ENCODE assay signal across 20 cellular contexts in genomic region chr1:245583575-245584330, GRCh38.
DNase-seq lines count a peak whose midpoint lies in the region; ATAC-seq and TF ChIP-seq lines count a peak whose summit lies in the region.
"Had no signal": no experiment of that assay in that cellular context is flagged by ENCODE, and none has a peak within 500 bp of the region (broad histone marks: within the 10 kb centered on the region; RNA-seq: fewer than 3 reads in every experiment).

No MANE protein-coding gene starts in this region.

- peak overlapping the region; percentile 29; the same call in 1 of the 2 replicates for H3K27ac Mint-ChIP-seq in HFFc6
- H3K27ac Mint-ChIP-seq: activated CD8-positive, alpha-beta memory T cell treated with anti-CD3 and anti-CD28 coated beads, Interleukin-2, amount 10 ng/mL, durations not matched to agents 7 days and 5 days; naive thymus-derived CD8-positive, alpha-beta T cell had no signal

- no peaks in the 10 kb centered on the region for H3K9me3 Mint-ChIP-seq in HFFc6

- no peaks in the 10 kb centered on the region for H3K9me2 ChIP-seq in hepatocyte (replicated peaks; ENCODE audit: insufficient read depth)

- no peak overlapping the region for H3K4me3 ChIP-seq in hepatocyte
- H3K4me3 ChIP-seq: coronary artery, gastroesophageal sphincter, SJSA1, tibial nerve had no signal

- H3K4me1 Mint-ChIP-seq in HFFc6 (ENCODE audit: low read depth) = peaks cover 18% of the 10 kb centered on the region
- H3K4me1 Mint-ChIP-seq: activated CD8-positive, alpha-beta memory T cell treated with anti-CD3 and anti-CD28 coated beads, Interleukin-2, amount 10 ng/mL, durations not matched to agents 7 days and 5 days; naive thymus-derived CD8-positive, alpha-beta T cell had no signal

- ATAC-seq in HG02763 (IDR thresholded peaks at IDR 0.05; ENCODE audit: unreplicated experiment) = no peak
- ATAC-seq in GM21825 (IDR thresholded peaks at IDR 0.05; ENCODE audit: unreplicated experiment) = no peak
- ATAC-seq: activated CD8-positive, alpha-beta memory T cell treated with anti-CD3 and anti-CD28 coated beads, Interleukin-2, amount 10 ng/mL, durations not matched to agents 7 days and 5 days; gastroesophageal sphincter; naive thymus-derived CD8-positive, alpha-beta T cell had no signal

- no peaks in the 10 kb centered on the region; the same call in 1 of the 2 replicates for H3K27me3 Mint-ChIP-seq in HFFc6 (ENCODE audit: insufficient read depth)
- H3K27me3 Mint-ChIP-seq: activated CD8-positive, alpha-beta memory T cell treated with anti-CD3 and anti-CD28 coated beads, Interleukin-2, amount 10 ng/mL, durations not matched to agents 7 days and 5 days had no signal

- peaks cover 37% of the 10 kb centered on the region for H3K4me1 ChIP-seq in hepatocyte (ENCODE audit: insufficient read depth)
- H3K4me1 ChIP-seq: tibial nerve had no signal

- no peak overlapping the region for H3K4me3 Mint-ChIP-seq in HFFc6
- H3K4me3 Mint-ChIP-seq: activated CD8-positive, alpha-beta memory T cell treated with anti-CD3 and anti-CD28 coated beads, Interleukin-2, amount 10 ng/mL, durations not matched to agents 7 days and 5 days; naive thymus-derived CD8-positive, alpha-beta T cell had no signal

- H3K27me3 ChIP-seq in hepatocyte = no peaks in the 10 kb centered on the region
- H3K27me3 ChIP-seq: gastroesophageal sphincter, SJSA1, tibial nerve had no signal

- TF ChIP-seq CTCF in HFFc6 (IDR thresholded peaks at IDR 0.05) (no peak), hepatocyte (IDR thresholded peaks at IDR 0.05; ENCODE audit: poor library complexity) (no peak)

- H3K4me2 ChIP-seq in hepatocyte = no peak overlapping the region

- H4K20me1 ChIP-seq in hepatocyte (ENCODE audit: insufficient read depth, poor library complexity, severe bottlenecking) = no peaks in the 10 kb centered on the region

- no peaks in the 10 kb centered on the region for H3K79me2 ChIP-seq in hepatocyte

- no peak overlapping the region for H2AFZ ChIP-seq in hepatocyte

- H3K27ac ChIP-seq in hepatocyte = peak overlapping the region; percentile 67
- H3K27ac ChIP-seq: coronary artery, gastroesophageal sphincter, SJSA1, tibial nerve had no signal

- DNase-seq in COLO829 (ENCODE audit: low spot score) (peak; percentile 29), HFFc6 (no peak), amniotic epithelial cell (ENCODE audit: low read depth) (peak; percentile 75), hepatocyte (ENCODE audit: low spot score) (no peak), NCI-H128 (lab: John Stamatoyannopoulos, UW; ENCODE audit: unreplicated experiment) (no peak), HuH-7.5 (ENCODE audit: low spot score) (no peak)
- DNase-seq: activated CD8-positive, alpha-beta memory T cell treated with anti-CD3 and anti-CD28 coated beads, Interleukin-2, amount 10 ng/mL, durations not matched to agents 7 days and 5 days; amniotic stem cell; COR-L47; naive thymus-derived CD8-positive, alpha-beta T cell; NCI-H510A; OCI-M1; stimulated activated naive CD4-positive, alpha-beta T cell; T1000 had no signal

- H3K9me3 ChIP-seq in hepatocyte (ENCODE audit: low read depth) = no peaks in the 10 kb centered on the region
- H3K9me3 ChIP-seq: gastroesophageal sphincter, SJSA1, tibial nerve had no signal

- H3K36me3 ChIP-seq in hepatocyte (replicated peaks; ENCODE audit: insufficient read depth, low read depth) = no peaks in the 10 kb centered on the region
- H3K36me3 ChIP-seq: gastroesophageal sphincter, SJSA1, tibial nerve had no signal

- H3K36me3 Mint-ChIP-seq in HFFc6 (ENCODE audit: low read depth) = no peaks in the 10 kb centered on the region
- H3K36me3 Mint-ChIP-seq: activated CD8-positive, alpha-beta memory T cell treated with anti-CD3 and anti-CD28 coated beads, Interleukin-2, amount 10 ng/mL, durations not matched to agents 7 days and 5 days; naive thymus-derived CD8-positive, alpha-beta T cell had no signal

- WGBS in hepatocyte (ENCODE audit: low lambda C conversion rate, missing lambda C conversion rate) = 75% methylated on average over 15 of the region's 15 CpGs

Comparison
In these comparisons a context has a peak if more than half of its experiments do, and no peak if none do; other contexts are left out.
1. DNase-seq: peak in COLO829 (single experiment) and amniotic epithelial cell (single experiment); none in HFFc6 (single experiment), hepatocyte (single experiment), NCI-H128 (single experiment) and HuH-7.5 (single experiment).